In the genomic region with DNA sequence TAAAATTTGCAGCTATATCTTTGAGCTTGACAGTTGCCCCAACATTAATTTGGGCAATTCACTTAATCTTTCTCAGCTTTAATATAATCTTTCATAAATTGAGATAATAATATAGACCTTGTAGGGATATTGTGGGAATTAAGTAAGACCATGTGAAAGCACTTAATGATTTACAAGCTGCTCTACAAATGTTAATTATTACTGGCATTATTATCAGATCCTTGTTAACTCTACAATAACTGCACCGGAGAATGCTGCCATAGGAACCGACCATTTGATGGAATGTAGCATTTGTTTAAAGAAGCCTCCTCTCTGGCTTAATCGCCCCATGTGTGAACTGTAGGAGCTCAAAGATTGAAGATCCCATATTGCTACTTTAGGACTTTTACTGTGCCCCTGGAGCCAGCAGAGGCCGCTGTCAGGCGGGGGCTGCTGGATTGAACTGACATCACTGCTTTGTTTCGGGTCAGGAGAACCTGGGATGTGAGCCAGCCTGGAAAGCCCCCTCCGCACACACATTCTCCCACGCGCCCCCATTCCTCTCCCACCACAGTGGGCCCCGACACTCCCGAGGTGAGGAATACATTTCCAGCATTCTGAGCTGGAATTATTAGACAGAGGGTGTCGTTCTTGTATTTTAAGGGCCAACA, we compare ENCODE assay signal across 8 cellular contexts.
A peak's percentile ranks its signal among the peaks of the same experiment; 100 is the strongest.
DNase-seq lines count a peak whose midpoint lies in the region; ATAC-seq and TF ChIP-seq lines count a peak whose summit lies in the region.

No MANE protein-coding gene starts in this region.

- H3K4me1 ChIP-seq in parathyroid adenoma = no peaks in the 10 kb centered on the region

- intact Hi-C loops in left colon (cut with DNase I, micrococcal nuclease) = no loop called here

- H3K36me3 ChIP-seq in parathyroid adenoma (ENCODE audit: control insufficient read depth, insufficient read depth, low read length) = no peaks in the 10 kb centered on the region

- H3K27ac ChIP-seq in parathyroid adenoma = no peak overlapping the region

- no peak overlapping the region for H3K9ac ChIP-seq in parathyroid adenoma

- ATAC-seq in left colon = no peak

- H3K4me2 ChIP-seq in parathyroid adenoma (ENCODE audit: low read length) = no peak overlapping the region

- no peaks in the 10 kb centered on the region for H3K79me2 ChIP-seq in parathyroid adenoma

- peak; percentile 74 for TF ChIP-seq CTCF in GM12872 (IDR thresholded peaks at IDR 0.05; ENCODE audit: insufficient read depth, low read depth, low read length)
- TF ChIP-seq CTCF in LNCaP clone FGC (IDR thresholded peaks at IDR 0.05; ENCODE audit: control insufficient read depth, extremely low read depth, insufficient read depth) = 0 out of 2 replicates have a peak, but pooled peaks have one; percentile 19
- peak; percentile 81 for TF ChIP-seq CTCF in epithelial cell of proximal tubule (conservative IDR thresholded peaks at IDR 0.05; ENCODE audit: low read depth, low read length)
- peak; percentile 50 for TF ChIP-seq CTCF in parathyroid adenoma (IDR thresholded peaks at IDR 0.05)

- no peaks in the 10 kb centered on the region for H3K9me3 ChIP-seq in parathyroid adenoma (ENCODE audit: control insufficient read depth, low read length)

- H3K27me3 ChIP-seq in parathyroid adenoma (ENCODE audit: control insufficient read depth, insufficient read depth, low read length) = no peaks in the 10 kb centered on the region

- DNase-seq in LNCaP clone FGC (ENCODE audit: low read depth) (no peak), epithelial cell of proximal tubule (ENCODE audit: low read depth) (peak; percentile 29), left colon (no peak), mucosa of gallbladder (ENCODE audit: low spot score) (no peak), DMS53 treated with DMSO at 0.1 percent for 48 hours (lab: John Stamatoyannopoulos, UW; ENCODE audit: unreplicated experiment) (no peak)
- no peak for DNase-seq in central memory CD4-positive, alpha-beta T cell

- H3K4me3 ChIP-seq in LNCaP clone FGC (ENCODE audit: low read depth, low read length) = no peak overlapping the region
- H3K4me3 ChIP-seq in epithelial cell of proximal tubule (ENCODE audit: low read depth, low read length) = no peak overlapping the region
- no peak overlapping the region for H3K4me3 ChIP-seq in parathyroid adenoma (ENCODE audit: low read depth, low read length)

- no peak overlapping the region for H2AFZ ChIP-seq in parathyroid adenoma

Comparison
In these comparisons a context has a peak if more than half of its experiments do, and no peak if none do; other contexts are left out.
1. CTCF ChIP-seq: peak in every context shown above with its lines; median percentile 81 in epithelial cell of proximal tubule; 74 in GM12872; 50 in parathyroid adenoma; 19 in LNCaP clone FGC.